Comparison of ENCODE assay signal across 1 cellular context in genomic region chr11:113104390-113105251, GRCh38.
TF ChIP-seq lines count a peak whose summit lies in the region.

No MANE protein-coding gene starts in this region.

TF ChIP-seq in GM23338, 12 proteins besides CTCF, POLR2A, EP300 and RAD21 (continued from another document):
- TF ChIP-seq ZNF462 (CRISPR knock-in tag; IDR thresholded peaks at IDR 0.05) (no peak), POLR2AphosphoS5 (IDR thresholded peaks at IDR 0.05; ENCODE audit: low read depth) (no peak), JUNB (IDR thresholded peaks at IDR 0.05; ENCODE audit: unreplicated experiment) (no peak)
TF ChIP-seq in GM23338: peak in this region for 0.
